ENCODE assay signal across 8 cellular contexts in genomic region chrX:40107291-40108083, GRCh38. TPM values are rescaled to one million over a fixed set of nuclear protein-coding genes. Genes with fewer than 3 reads are reported as not detected.
DNase-seq lines count a peak whose midpoint lies in the region; ATAC-seq and TF ChIP-seq lines count a peak whose summit lies in the region.

No MANE protein-coding gene starts in this region.

- no peaks in the 10 kb centered on the region for H3K36me3 ChIP-seq in Loucy (ENCODE audit: insufficient read depth, low read length)
- H3K36me3 ChIP-seq in heart left ventricle = no peaks in the 10 kb centered on the region

- H3K27me3 ChIP-seq in Loucy (ENCODE audit: insufficient read depth, low read length, poor library complexity, severe bottlenecking) (no peaks in the 10 kb centered on the region), heart left ventricle (peaks cover 0 to 92% (median 0%) of the 10 kb centered on the region in 9 donors)

- intact Hi-C loops in activated CD8-positive, alpha-beta T cell treated with anti-CD3 and anti-CD28 coated beads for 36 hours (cut with micrococcal nuclease) = no loop called here
- intact Hi-C loops in heart left ventricle (cut with DNase I) = loop anchor here in 9 of 10 donors (2.0 to 10.0 kb wide), 9 partner anchors 40 to 1305 kb away; partner anchors contain the start of gene MID1IP1 (in 1 of the 9)
- intact Hi-C loops in posterior vena cava (cut with DNase I) = loop anchor here (5.0 to 10.0 kb wide), 2 partner anchors 40 to 47 kb away; no protein-coding TSS in a partner anchor

- peak overlapping the region; percentile 75 for H3K4me3 Mint-ChIP-seq in activated CD8-positive, alpha-beta T cell treated with anti-CD3 and anti-CD28 coated beads for 36 hours

- ATAC-seq in activated CD8-positive, alpha-beta T cell treated with anti-CD3 and anti-CD28 coated beads for 36 hours = peak; percentile 2
- peak; percentile 7 to 37 (median 20) for ATAC-seq in heart left ventricle
- no peak for ATAC-seq in HG03196 (IDR thresholded peaks at IDR 0.05; ENCODE audit: unreplicated experiment)
- ATAC-seq in GM21381 (IDR thresholded peaks at IDR 0.05; ENCODE audit: unreplicated experiment) = no peak

- 11 to 41% (median 16%) methylated on average over 23 to 68 of the region's 68 CpGs for WGBS in heart left ventricle, 4 donors

- CTCF ChIA-PET in activated CD8-positive, alpha-beta T cell treated with anti-CD3 and anti-CD28 coated beads for 36 hours (lab: Charles Lee) = interaction anchor here (1.3 to 1.8 kb wide), 2 partner anchors 11 to 46 kb away, joined by 4 read pairs; no protein-coding TSS in a partner anchor

- no peaks in the 10 kb centered on the region for H3F3A ChIP-seq in Loucy (ENCODE audit: low read depth)

- H3K27ac Mint-ChIP-seq in activated CD8-positive, alpha-beta T cell treated with anti-CD3 and anti-CD28 coated beads for 36 hours = peak overlapping the region; percentile 92

- H3K9me2 ChIP-seq in Loucy (replicated peaks; ENCODE audit: low read depth, low read length) = no peaks in the 10 kb centered on the region

- TF ChIP-seq POLR2A in heart left ventricle (IDR thresholded peaks at IDR 0.05) = no peak

- H3K27me3 Mint-ChIP-seq in activated CD8-positive, alpha-beta T cell treated with anti-CD3 and anti-CD28 coated beads for 36 hours = peaks cover 3% of the 10 kb centered on the region

- H3K4me1 Mint-ChIP-seq in activated CD8-positive, alpha-beta T cell treated with anti-CD3 and anti-CD28 coated beads for 36 hours (ENCODE audit: low read depth) = peaks cover 6% of the 10 kb centered on the region

- POLR2A ChIA-PET in activated CD8-positive, alpha-beta T cell treated with anti-CD3 and anti-CD28 coated beads for 36 hours (lab: Charles Lee) = interaction anchor here (0.8 to 1.1 kb wide), 2 partner anchors 8 to 45 kb away, joined by 3 read pairs; no protein-coding TSS in a partner anchor

- H3K9ac ChIP-seq in Loucy (ENCODE audit: low read depth, low read length, poor library complexity, severe bottlenecking) = peak overlapping the region; percentile 94

- H3K4me2 ChIP-seq in Loucy (ENCODE audit: low read depth, low read length, poor library complexity, severe bottlenecking) = peak overlapping the region; percentile 99

- no peaks in the 10 kb centered on the region for H4K20me1 ChIP-seq in Loucy (ENCODE audit: insufficient read depth, low read length, poor library complexity, severe bottlenecking)

- peak overlapping the region; percentile 81 for H3K4me3 ChIP-seq in Loucy (ENCODE audit: low read length, poor library complexity, severe bottlenecking)
- H3K4me3 ChIP-seq in heart left ventricle = peak overlapping the region in 11 of 12 donors; percentile 0 to 68 (median 58)

- peak; percentile 60 for DNase-seq in DMS53 treated with DMSO at 0.1 percent for 48 hours (lab: John Stamatoyannopoulos, UW; ENCODE audit: unreplicated experiment)
- peak; percentile 54 for DNase-seq in activated CD8-positive, alpha-beta T cell treated with anti-CD3 and anti-CD28 coated beads for 36 hours
- DNase-seq in heart left ventricle = peak; percentile 48 to 84 (median 78)
- peak; percentile 90 for DNase-seq in posterior vena cava (ENCODE audit: low spot score)
- DNase-seq in Ammon's horn (ENCODE audit: low spot score) = no peak

- peaks cover 85% of the 10 kb centered on the region for H3K79me2 ChIP-seq in Loucy (ENCODE audit: insufficient read depth, low read length)

- H3K27ac ChIP-seq in heart left ventricle = peak overlapping the region in 11 of 12 donors; percentile 86 to 97 (median 91)

- no peak overlapping the region for H2AFZ ChIP-seq in Loucy (ENCODE audit: low read length)

- H3K4me1 ChIP-seq in Loucy (ENCODE audit: insufficient read depth, low read length, poor library complexity, severe bottlenecking) = peaks cover 20% of the 10 kb centered on the region
- H3K4me1 ChIP-seq in heart left ventricle = peaks cover 0 to 63% (median 21%) of the 10 kb centered on the region in 12 donors

- H3K9me3 Mint-ChIP-seq in activated CD8-positive, alpha-beta T cell treated with anti-CD3 and anti-CD28 coated beads for 36 hours = no peaks in the 10 kb centered on the region

- no peaks in the 10 kb centered on the region for H3K36me3 Mint-ChIP-seq in activated CD8-positive, alpha-beta T cell treated with anti-CD3 and anti-CD28 coated beads for 36 hours (ENCODE audit: low read depth)

- H3K9me3 ChIP-seq in Loucy (ENCODE audit: insufficient read depth, low read depth, low read length) = no peaks in the 10 kb centered on the region
- no peaks in the 10 kb centered on the region for H3K9me3 ChIP-seq in heart left ventricle

- no peak for TF ChIP-seq CTCF in Loucy (conservative IDR thresholded peaks at IDR 0.05; ENCODE audit: low read length)
- no peak for TF ChIP-seq CTCF in activated CD8-positive, alpha-beta T cell treated with anti-CD3 and anti-CD28 coated beads for 36 hours (IDR thresholded peaks at IDR 0.05)
- TF ChIP-seq CTCF in heart left ventricle (IDR thresholded peaks at IDR 0.05) = no peak

RNA-seq across cellular contexts. Expression of gene BCOR, which starts 9.7 kb away (rescaled TPM):
- 10 to 100 TPM; 38.3 to 39.6 TPM for total RNA-seq in activated CD8-positive, alpha-beta T cell treated with anti-CD3 and anti-CD28 coated beads for 36 hours
- total RNA-seq in heart left ventricle = 10 to 100 TPM; 11.3 to 40.1 (median 19.5) TPM
- 10 to 100 TPM in 1 of 2 donors, 1 to 10 TPM in 1; 6.7 to 15.5 TPM for polyA plus RNA-seq in heart left ventricle
- total RNA-seq in posterior vena cava = 10 to 100 TPM; 22.8 to 23.7 TPM

Comparison
In these comparisons a context has a peak if more than half of its experiments do, and no peak if none do; other contexts are left out.
1. ATAC-seq: peak in activated CD8-positive, alpha-beta T cell treated with anti-CD3 and anti-CD28 coated beads for 36 hours (single experiment) and heart left ventricle (4 of 4); none in HG03196 (single experiment) and GM21381 (single experiment).